Comparison of ENCODE assay signal across 8 cellular contexts in the genomic region with DNA sequence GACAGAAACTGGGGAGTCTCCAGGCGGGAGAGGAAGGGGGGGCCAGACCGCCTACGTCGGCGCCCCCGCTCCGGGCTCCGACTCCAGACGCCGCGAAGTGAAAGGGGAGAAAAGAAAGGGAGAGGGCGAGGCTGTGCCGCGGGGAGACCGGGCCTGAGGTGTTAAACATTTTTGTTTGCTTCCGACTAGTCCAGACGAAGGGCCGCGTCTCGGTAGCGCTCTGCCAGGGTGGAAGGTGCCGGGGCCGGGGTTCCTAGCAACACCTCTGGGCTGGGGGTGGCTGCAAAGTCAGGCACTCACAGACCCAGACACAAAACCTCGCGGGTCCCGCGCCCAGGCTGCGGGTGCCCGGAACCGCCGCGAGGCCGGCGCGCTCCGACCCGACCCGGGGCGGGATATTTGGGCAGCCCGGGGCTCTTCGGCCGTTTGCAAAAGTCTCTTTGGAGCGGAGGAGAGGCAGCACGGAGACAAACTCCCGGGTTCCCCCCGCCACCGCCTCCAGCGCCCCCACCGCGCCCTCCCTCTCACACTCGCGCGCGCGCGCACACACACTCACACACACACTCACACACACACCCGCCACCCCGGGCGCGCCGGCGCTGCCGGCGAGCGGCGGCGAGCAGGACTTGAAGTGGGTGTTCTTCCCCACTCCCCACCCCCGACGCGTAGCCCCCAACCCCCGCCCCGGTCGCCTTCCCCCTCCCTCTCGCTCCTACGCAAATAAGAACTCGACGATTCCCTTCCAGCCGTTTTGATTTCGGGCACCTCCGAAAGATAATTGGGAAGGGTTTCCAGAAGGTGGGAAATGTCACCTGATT. TPM values are rescaled to one million over a fixed set of nuclear protein-coding genes. Genes with fewer than 3 reads are reported as not detected.
DNase-seq lines count a peak whose midpoint lies in the region; ATAC-seq, FAIRE-seq and TF ChIP-seq lines count a peak whose summit lies in the region.

No MANE protein-coding gene starts in this region.

- ATAC-seq in GM21528 (IDR thresholded peaks at IDR 0.05; ENCODE audit: low FRiP score, unreplicated experiment), result no peak
- ATAC-seq in GM21390 (IDR thresholded peaks at IDR 0.05; ENCODE audit: unreplicated experiment), result no peak

- FAIRE-seq in GM12892 (lab: Jason Lieb, UNC), result no peak

- peaks cover 27% of the 10 kb centered on the region for H3K4me1 Mint-ChIP-seq in nephron

- H3K36me3 Mint-ChIP-seq in nephron (ENCODE audit: low read depth), result peaks cover 14% of the 10 kb centered on the region

- DNase-seq in Daoy (ENCODE audit: low read depth), result peak; percentile 36
- peak; percentile 33 for DNase-seq in NCI-H1105 (lab: John Stamatoyannopoulos, UW)
- peak; percentile 68 for DNase-seq in activated CD8-positive, alpha-beta memory T cell treated with anti-CD3 and anti-CD28 coated beads, Interleukin-2, amount 50 U/mL, for 48 hours
- DNase-seq in fibroblast of pulmonary artery (ENCODE audit: low read depth), result peak; percentile 46
- DNase-seq in GM12892 (ENCODE audit: insufficient read length), result no peak

- peak overlapping the region; percentile 82 to 94 (median 91) for H3K27ac Mint-ChIP-seq in nephron

- peaks cover 48% of the 10 kb centered on the region for H3K27me3 Mint-ChIP-seq in nephron (ENCODE audit: low read depth)

- TF ChIP-seq CTCF in fibroblast of pulmonary artery (IDR thresholded peaks at IDR 0.05; ENCODE audit: low read length, missing control alignments), result no peak
- no peak for TF ChIP-seq CTCF in nephron (IDR thresholded peaks at IDR 0.05; ENCODE audit: unreplicated experiment in 3 of 3)

- H3K4me3 ChIP-seq in fibroblast of pulmonary artery (replicated peaks; ENCODE audit: low read depth, low read length), result peak overlapping the region; percentile 80

- H3K9me3 Mint-ChIP-seq in nephron, result no peaks in the 10 kb centered on the region

- H3K4me3 Mint-ChIP-seq in nephron, result peak overlapping the region; percentile 88 to 95 (median 93)

- TF ChIP-seq POLR2A in GM12892 (IDR thresholded peaks at IDR 0.05; ENCODE audit: low read depth, low read length), result no peak

RNA-seq across cellular contexts. Expression of gene FST, which starts 0.6 kb away (rescaled TPM):
- total RNA-seq in Daoy (2014; rRNA removed; shearing (Covaris generic)), result 0.91 and 1.7 TPM in 2 replicates
- polyA plus RNA-seq in GM12892 (2012; ENCODE audit: missing spikeins), result not detected
